Comparison of ENCODE assay signal across 1 cellular context in the genomic region with DNA sequence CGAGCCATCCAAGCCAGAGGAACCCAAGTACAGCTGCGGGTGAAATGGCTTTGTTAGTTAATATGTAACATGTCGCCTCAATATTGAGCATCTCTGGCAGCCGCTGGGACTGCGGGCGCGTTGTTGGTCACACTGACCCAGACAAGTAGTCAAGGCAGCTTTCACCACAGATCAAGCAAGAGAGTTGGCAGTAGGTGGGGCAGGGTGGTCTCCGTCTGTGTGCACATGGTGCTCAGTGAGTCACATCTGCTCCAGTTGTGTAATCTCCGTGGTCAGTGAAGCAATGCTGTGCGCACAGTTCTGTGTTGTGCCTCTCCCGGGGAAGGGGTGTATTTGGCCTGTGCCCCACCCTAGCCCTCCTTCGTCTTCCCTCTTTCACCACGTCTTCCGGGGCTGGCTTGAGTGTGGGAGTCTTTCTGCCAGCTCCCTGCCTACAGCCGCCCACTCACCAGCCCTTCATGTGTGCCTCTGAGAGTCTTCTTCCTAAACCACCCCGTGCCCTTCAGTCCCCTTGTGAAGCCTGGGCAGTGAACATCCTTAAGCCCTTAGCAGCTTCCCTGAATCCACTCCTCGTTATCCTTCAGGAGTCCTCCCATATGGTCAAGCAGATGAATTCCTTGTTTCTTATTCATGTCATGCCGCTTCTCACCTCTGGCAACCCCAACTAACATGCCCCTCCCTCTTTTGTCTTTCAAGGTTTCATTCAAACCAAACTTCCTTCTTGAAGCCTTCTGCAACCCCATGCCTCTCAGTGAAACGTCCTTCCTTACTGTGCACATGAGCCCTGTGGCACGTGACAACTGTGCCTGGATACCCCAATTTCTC.
TF ChIP-seq lines count a peak whose summit lies in the region.

No MANE protein-coding gene starts in this region.

TF ChIP-seq in GM23338, 12 proteins besides CTCF, POLR2A, EP300 and RAD21 (continued from another document):
- TF ChIP-seq, protein P1, sequence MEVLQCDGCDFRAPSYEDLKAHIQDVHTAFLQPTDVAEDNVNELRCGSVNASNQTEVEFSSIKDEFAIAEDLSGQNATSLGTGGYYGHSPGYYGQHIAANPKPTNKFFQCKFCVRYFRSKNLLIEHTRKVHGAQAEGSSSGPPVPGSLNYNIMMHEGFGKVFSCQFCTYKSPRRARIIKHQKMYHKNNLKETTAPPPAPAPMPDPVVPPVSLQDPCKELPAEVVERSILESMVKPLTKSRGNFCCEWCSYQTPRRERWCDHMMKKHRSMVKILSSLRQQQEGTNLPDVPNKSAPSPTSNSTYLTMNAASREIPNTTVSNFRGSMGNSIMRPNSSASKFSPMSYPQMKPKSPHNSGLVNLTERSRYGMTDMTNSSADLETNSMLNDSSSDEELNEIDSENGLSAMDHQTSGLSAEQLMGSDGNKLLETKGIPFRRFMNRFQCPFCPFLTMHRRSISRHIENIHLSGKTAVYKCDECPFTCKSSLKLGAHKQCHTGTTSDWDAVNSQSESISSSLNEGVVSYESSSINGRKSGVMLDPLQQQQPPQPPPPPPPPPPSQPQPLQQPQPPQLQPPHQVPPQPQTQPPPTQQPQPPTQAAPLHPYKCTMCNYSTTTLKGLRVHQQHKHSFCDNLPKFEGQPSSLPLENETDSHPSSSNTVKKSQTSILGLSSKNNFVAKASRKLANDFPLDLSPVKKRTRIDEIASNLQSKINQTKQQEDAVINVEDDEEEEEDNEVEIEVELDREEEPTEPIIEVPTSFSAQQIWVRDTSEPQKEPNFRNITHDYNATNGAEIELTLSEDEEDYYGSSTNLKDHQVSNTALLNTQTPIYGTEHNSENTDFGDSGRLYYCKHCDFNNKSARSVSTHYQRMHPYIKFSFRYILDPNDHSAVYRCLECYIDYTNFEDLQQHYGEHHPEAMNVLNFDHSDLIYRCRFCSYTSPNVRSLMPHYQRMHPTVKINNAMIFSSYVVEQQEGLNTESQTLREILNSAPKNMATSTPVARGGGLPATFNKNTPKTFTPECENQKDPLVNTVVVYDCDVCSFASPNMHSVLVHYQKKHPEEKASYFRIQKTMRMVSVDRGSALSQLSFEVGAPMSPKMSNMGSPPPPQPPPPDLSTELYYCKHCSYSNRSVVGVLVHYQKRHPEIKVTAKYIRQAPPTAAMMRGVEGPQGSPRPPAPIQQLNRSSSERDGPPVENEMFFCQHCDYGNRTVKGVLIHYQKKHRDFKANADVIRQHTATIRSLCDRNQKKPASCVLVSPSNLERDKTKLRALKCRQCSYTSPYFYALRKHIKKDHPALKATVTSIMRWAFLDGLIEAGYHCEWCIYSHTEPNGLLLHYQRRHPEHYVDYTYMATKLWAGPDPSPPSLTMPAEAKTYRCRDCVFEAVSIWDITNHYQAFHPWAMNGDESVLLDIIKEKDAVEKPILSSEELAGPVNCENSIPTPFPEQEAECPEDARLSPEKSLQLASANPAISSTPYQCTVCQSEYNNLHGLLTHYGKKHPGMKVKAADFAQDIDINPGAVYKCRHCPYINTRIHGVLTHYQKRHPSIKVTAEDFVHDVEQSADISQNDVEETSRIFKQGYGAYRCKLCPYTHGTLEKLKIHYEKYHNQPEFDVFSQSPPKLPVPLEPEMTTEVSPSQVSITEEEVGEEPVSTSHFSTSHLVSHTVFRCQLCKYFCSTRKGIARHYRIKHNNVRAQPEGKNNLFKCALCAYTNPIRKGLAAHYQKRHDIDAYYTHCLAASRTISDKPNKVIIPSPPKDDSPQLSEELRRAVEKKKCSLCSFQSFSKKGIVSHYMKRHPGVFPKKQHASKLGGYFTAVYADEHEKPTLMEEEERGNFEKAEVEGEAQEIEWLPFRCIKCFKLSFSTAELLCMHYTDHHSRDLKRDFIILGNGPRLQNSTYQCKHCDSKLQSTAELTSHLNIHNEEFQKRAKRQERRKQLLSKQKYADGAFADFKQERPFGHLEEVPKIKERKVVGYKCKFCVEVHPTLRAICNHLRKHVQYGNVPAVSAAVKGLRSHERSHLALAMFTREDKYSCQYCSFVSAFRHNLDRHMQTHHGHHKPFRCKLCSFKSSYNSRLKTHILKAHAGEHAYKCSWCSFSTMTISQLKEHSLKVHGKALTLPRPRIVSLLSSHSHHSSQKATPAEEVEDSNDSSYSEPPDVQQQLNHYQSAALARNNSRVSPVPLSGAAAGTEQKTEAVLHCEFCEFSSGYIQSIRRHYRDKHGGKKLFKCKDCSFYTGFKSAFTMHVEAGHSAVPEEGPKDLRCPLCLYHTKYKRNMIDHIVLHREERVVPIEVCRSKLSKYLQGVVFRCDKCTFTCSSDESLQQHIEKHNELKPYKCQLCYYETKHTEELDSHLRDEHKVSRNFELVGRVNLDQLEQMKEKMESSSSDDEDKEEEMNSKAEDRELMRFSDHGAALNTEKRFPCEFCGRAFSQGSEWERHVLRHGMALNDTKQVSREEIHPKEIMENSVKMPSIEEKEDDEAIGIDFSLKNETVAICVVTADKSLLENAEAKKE (CRISPR knock-in tag; IDR thresholded peaks at IDR 0.05) = no peak
